Comparison of ENCODE assay signal across 12 cellular contexts in genomic region chr19:14167013-14167593, GRCh38. TPM values are rescaled to one million over a fixed set of nuclear protein-coding genes. Genes with fewer than 3 reads are reported as not detected.
DNase-seq lines count a peak whose midpoint lies in the region; ATAC-seq, FAIRE-seq and TF ChIP-seq lines count a peak whose summit lies in the region.
"Had no signal": no experiment of that assay in that cellular context is flagged by ENCODE, and none has a peak within 500 bp of the region (broad histone marks: within the 10 kb centered on the region; RNA-seq: fewer than 3 reads in every experiment).

No MANE protein-coding gene starts in this region.

- H3K9me3 ChIP-seq in lower lobe of right lung (no peaks in the 10 kb centered on the region), upper lobe of left lung (no peaks in the 10 kb centered on the region)
- H3K9me3 ChIP-seq: ascending aorta, neutrophil had no signal

- peaks cover 20% of the 10 kb centered on the region for H3K4me1 ChIP-seq in lower lobe of right lung
- peaks cover 16 to 25% (median 21%) of the 10 kb centered on the region in 4 donors for H3K4me1 ChIP-seq in upper lobe of left lung
- H3K4me1 ChIP-seq: ascending aorta had no signal

- no peak for TF ChIP-seq EP300 in upper lobe of left lung (IDR thresholded peaks at IDR 0.05)

- H3K27me3 ChIP-seq in lower lobe of right lung (ENCODE audit: low read depth) (no peaks in the 10 kb centered on the region), upper lobe of left lung (no peaks in the 10 kb centered on the region)
- H3K27me3 ChIP-seq: ascending aorta had no signal

- peak overlapping the region; percentile 62 for H3K4me3 Mint-ChIP-seq in activated naive CD4-positive, alpha-beta T cell treated with anti-CD3 and anti-CD28 coated beads for 36 hours
- H3K4me3 Mint-ChIP-seq in activated naive CD4-positive, alpha-beta T cell treated with anti-CD3 and anti-CD28 coated beads, Interleukin-2, amount 50 U/mL, for 24 hours, result peak overlapping the region; percentile 74

- DNase-seq in activated naive CD4-positive, alpha-beta T cell treated with anti-CD3 and anti-CD28 coated beads for 36 hours, result no peak
- DNase-seq in activated naive CD4-positive, alpha-beta T cell treated with anti-CD3 and anti-CD28 coated beads, Interleukin-2, amount 50 U/mL, for 16 hours, result no peak
- DNase-seq in lower lobe of right lung (no peak), upper lobe of left lung (no peak), cerebellar cortex (ENCODE audit: low spot score) (no peak), frontal cortex (ENCODE audit: low spot score in 2 of 2) (no peak)
- DNase-seq: small intestine had no signal

- intact Hi-C loops in activated naive CD4-positive, alpha-beta T cell treated with anti-CD3 and anti-CD28 coated beads for 36 hours (cut with micrococcal nuclease), result no loop called here
- intact Hi-C loops in lower lobe of right lung (cut with DNase I), result no loop called here

- peak overlapping the region; percentile 71 for H3K27ac ChIP-seq in lower lobe of right lung
- H3K27ac ChIP-seq in upper lobe of left lung, result peak overlapping the region; percentile 12 to 80 (median 64)
- H3K27ac ChIP-seq: ascending aorta, neutrophil had no signal

- TF ChIP-seq CTCF in lower lobe of right lung (IDR thresholded peaks at IDR 0.05) (no peak), upper lobe of left lung (IDR thresholded peaks at IDR 0.05) (no peak)

- 46 to 52% methylated on average over 9 to 11 of the region's 11 CpGs for WGBS in upper lobe of left lung, 2 donors

- H3K36me3 ChIP-seq in lower lobe of right lung, result peaks cover 40% of the 10 kb centered on the region
- peaks cover 5 to 44% (median 25%) of the 10 kb centered on the region in 4 donors for H3K36me3 ChIP-seq in upper lobe of left lung
- H3K36me3 ChIP-seq: neutrophil had no signal

- H3K4me3 ChIP-seq in lower lobe of right lung (peak overlapping the region; percentile 11), upper lobe of left lung (peak overlapping the region in 2 of 4 donors; percentile 2 to 15)
- H3K4me3 ChIP-seq: ascending aorta had no signal

- peaks cover 18% of the 10 kb centered on the region for H3K36me3 Mint-ChIP-seq in activated naive CD4-positive, alpha-beta T cell treated with anti-CD3 and anti-CD28 coated beads for 36 hours (ENCODE audit: low read depth)
- H3K36me3 Mint-ChIP-seq in activated naive CD4-positive, alpha-beta T cell treated with anti-CD3 and anti-CD28 coated beads, Interleukin-2, amount 50 U/mL, for 24 hours, result peaks cover 19% of the 10 kb centered on the region

- no peaks in the 10 kb centered on the region for H3K9me3 Mint-ChIP-seq in activated naive CD4-positive, alpha-beta T cell treated with anti-CD3 and anti-CD28 coated beads for 36 hours
- no peaks in the 10 kb centered on the region for H3K9me3 Mint-ChIP-seq in activated naive CD4-positive, alpha-beta T cell treated with anti-CD3 and anti-CD28 coated beads, Interleukin-2, amount 50 U/mL, for 24 hours

- no peak for FAIRE-seq in frontal cortex (lab: Jason Lieb, UNC)
- FAIRE-seq: small intestine, urothelium cell line had no signal

- TF ChIP-seq POLR2A in upper lobe of left lung (IDR thresholded peaks at IDR 0.05), result no peak

- H3K4me1 Mint-ChIP-seq in activated naive CD4-positive, alpha-beta T cell treated with anti-CD3 and anti-CD28 coated beads for 36 hours (ENCODE audit: low read depth), result peaks cover 27% of the 10 kb centered on the region
- peaks cover 26% of the 10 kb centered on the region for H3K4me1 Mint-ChIP-seq in activated naive CD4-positive, alpha-beta T cell treated with anti-CD3 and anti-CD28 coated beads, Interleukin-2, amount 50 U/mL, for 24 hours

- peak overlapping the region; percentile 73 for H3K27ac Mint-ChIP-seq in activated naive CD4-positive, alpha-beta T cell treated with anti-CD3 and anti-CD28 coated beads for 36 hours
- peak overlapping the region; percentile 87 for H3K27ac Mint-ChIP-seq in activated naive CD4-positive, alpha-beta T cell treated with anti-CD3 and anti-CD28 coated beads, Interleukin-2, amount 50 U/mL, for 24 hours

- CTCF ChIA-PET in activated naive CD4-positive, alpha-beta T cell treated with anti-CD3 and anti-CD28 coated beads for 36 hours (lab: Charles Lee), result interaction anchor here (1.0 to 1.7 kb wide), 4 partner anchors 19 to 314 kb away, joined by 3 to 4 read pairs (median 3); partner anchors contain the start of gene ASF1B

- no peak for ATAC-seq in lower lobe of right lung
- no peak for ATAC-seq in upper lobe of left lung (ENCODE audit: low FRiP score in 2 of 2)
- no peak for ATAC-seq in HG03460 (IDR thresholded peaks at IDR 0.05; ENCODE audit: unreplicated experiment)

- no peaks in the 10 kb centered on the region for H3K27me3 Mint-ChIP-seq in activated naive CD4-positive, alpha-beta T cell treated with anti-CD3 and anti-CD28 coated beads for 36 hours (ENCODE audit: low read depth)
- H3K27me3 Mint-ChIP-seq in activated naive CD4-positive, alpha-beta T cell treated with anti-CD3 and anti-CD28 coated beads, Interleukin-2, amount 50 U/mL, for 24 hours, result no peaks in the 10 kb centered on the region

RNA-seq across cellular contexts. Expression of gene ASF1B, which starts 30.7 kb away (rescaled TPM):
- 10 to 100 TPM; 54.7 to 56.6 TPM for total RNA-seq in activated naive CD4-positive, alpha-beta T cell treated with anti-CD3 and anti-CD28 coated beads for 36 hours
- total RNA-seq in lower lobe of right lung (2.6 TPM), upper lobe of left lung (1 to 10 TPM; 1.2 to 4.9 (median 3.0) TPM), frontal cortex (1.2 TPM)

RNA-seq across cellular contexts. Expression of gene ADGRL1, which starts 38.9 kb away (rescaled TPM):
- 10 to 100 TPM; 13.5 to 14.6 TPM for total RNA-seq in activated naive CD4-positive, alpha-beta T cell treated with anti-CD3 and anti-CD28 coated beads for 36 hours
- total RNA-seq in lower lobe of right lung (28.7 TPM), upper lobe of left lung (10 to 100 TPM; 23.5 to 33.2 (median 27.4) TPM), frontal cortex (41.6 TPM)

RNA-seq across cellular contexts. Expression of gene PRKACA, which starts 49.5 kb away (rescaled TPM):
- total RNA-seq in activated naive CD4-positive, alpha-beta T cell treated with anti-CD3 and anti-CD28 coated beads for 36 hours, result 10 to 100 TPM; 48.2 to 60.0 TPM
- total RNA-seq in lower lobe of right lung, result 87.1 TPM
- total RNA-seq in upper lobe of left lung, result 100 to 1,000 TPM in 1 of 6 donors, 10 to 100 TPM in 5; 24.1 to 107 (median 51.7) TPM
- 22.0 TPM for total RNA-seq in frontal cortex

Comparison
In these comparisons a context has a peak if more than half of its experiments do, and no peak if none do; other contexts are left out.
1. RNA of gene ASF1B, which starts 30.7 kb away (total RNA-seq): 54.7 to 56.6 TPM in activated naive CD4-positive, alpha-beta T cell treated with anti-CD3 and anti-CD28 coated beads for 36 hours; 1.2 to 4.9 TPM in upper lobe of left lung, 2.6 TPM in lower lobe of right lung (single experiment) and 1.2 TPM in frontal cortex (single experiment); every median in the first group is over 4 times any median in the second.